Comparison of ENCODE assay signal across 1 cellular context in genomic region chr16:30378236-30379164, GRCh38.
TF ChIP-seq lines count a peak whose summit lies in the region.

No MANE protein-coding gene starts in this region.

TF ChIP-seq in K562, 482 proteins besides CTCF, POLR2A, EP300 and RAD21 (continued from another document and continues in another):
- no peak for TF ChIP-seq REST (CRISPR knock-in tag; IDR thresholded peaks at IDR 0.05; ENCODE audit: low read depth)
- no peak for TF ChIP-seq ZNF57 (CRISPR knock-in tag; IDR thresholded peaks at IDR 0.05)
- no peak for TF ChIP-seq MAFF (IDR thresholded peaks at IDR 0.05; ENCODE audit: low read length)
- TF ChIP-seq ZNF239 (CRISPR knock-in tag; IDR thresholded peaks at IDR 0.05): no peak
- no peak for TF ChIP-seq ZNF277 (CRISPR knock-in tag; IDR thresholded peaks at IDR 0.05; ENCODE audit: borderline replicate concordance)
- no peak for TF ChIP-seq ATF3 (IDR thresholded peaks at IDR 0.05)
- TF ChIP-seq ATF3 (CRISPR knock-in tag; conservative IDR thresholded peaks at IDR 0.05): no peak
- peak; percentile 98 for TF ChIP-seq ZBTB7A (IDR thresholded peaks at IDR 0.05; ENCODE audit: borderline replicate concordance, control insufficient read depth, low read depth, low read length)
- no peak for TF ChIP-seq ZNF77 (CRISPR knock-in tag; IDR thresholded peaks at IDR 0.05)
- TF ChIP-seq DNMT1 (IDR thresholded peaks at IDR 0.05): 0 out of 2 replicates have a peak, but pooled peaks have one; percentile 70
- no peak for TF ChIP-seq POLR3A (IDR thresholded peaks at IDR 0.05; ENCODE audit: borderline replicate concordance, extremely low read depth, insufficient read depth, insufficient read length)
- TF ChIP-seq PYGO2 (tag; IDR thresholded peaks at IDR 0.05): no peak
- TF ChIP-seq ZNF263 (CRISPR knock-in tag; IDR thresholded peaks at IDR 0.05; ENCODE audit: borderline replicate concordance): peak; percentile 40; the same call in 1 of the 2 replicates
- TF ChIP-seq ZNF12 (CRISPR knock-in tag; IDR thresholded peaks at IDR 0.05): no peak
- TF ChIP-seq RBM17 (IDR thresholded peaks at IDR 0.05; ENCODE audit: borderline replicate concordance, low read depth, low read length): no peak
- peak in 1 of 2 experiments; percentile 40; a peak in 2 of 4 replicates for TF ChIP-seq RCOR1 (IDR thresholded peaks at IDR 0.05; ENCODE audit: borderline replicate concordance in 1 of 2, low read depth in 2 of 2, low read length in 2 of 2)
- no peak for TF ChIP-seq SMARCB1 (IDR thresholded peaks at IDR 0.05; ENCODE audit: insufficient read length, low read depth)
- no peak for TF ChIP-seq ZNF589 (CRISPR knock-in tag; IDR thresholded peaks at IDR 0.05; ENCODE audit: low read depth)
- no peak for TF ChIP-seq ZNF668 (CRISPR knock-in tag; IDR thresholded peaks at IDR 0.05)
- no peak for TF ChIP-seq BMI1 (IDR thresholded peaks at IDR 0.05; ENCODE audit: low read length)
- TF ChIP-seq ETV5 (CRISPR knock-in tag; IDR thresholded peaks at IDR 0.05; ENCODE audit: low read depth): no peak
- no peak for TF ChIP-seq MEF2A (IDR thresholded peaks at IDR 0.05; ENCODE audit: control insufficient read depth, low read depth, low read length)
- peak; percentile 59; the same call in 1 of the 2 replicates for TF ChIP-seq ZBTB17 (CRISPR knock-in tag; IDR thresholded peaks at IDR 0.05)
- TF ChIP-seq NFATC3 (IDR thresholded peaks at IDR 0.05): no peak
- peak; percentile 85 for TF ChIP-seq CTBP1 (IDR thresholded peaks at IDR 0.05; ENCODE audit: borderline replicate concordance)
- TF ChIP-seq CAMTA2 (CRISPR knock-in tag; conservative IDR thresholded peaks at IDR 0.05): no peak
- peak; percentile 92 for TF ChIP-seq E2F8 (IDR thresholded peaks at IDR 0.05; ENCODE audit: low read depth, partially characterized antibody)
- no peak for TF ChIP-seq PURB (CRISPR knock-in tag; IDR thresholded peaks at IDR 0.05; ENCODE audit: low read depth)
- TF ChIP-seq SMAD1 (IDR thresholded peaks at IDR 0.05; ENCODE audit: low read depth, low read length, partially characterized antibody): no peak
- TF ChIP-seq USF2 (CRISPR knock-in tag; IDR thresholded peaks at IDR 0.05): no peak
- TF ChIP-seq ZNF511 (CRISPR knock-in tag; IDR thresholded peaks at IDR 0.05): peak; percentile 39; the same call in 1 of the 2 replicates
- no peak for TF ChIP-seq ZFP36 (IDR thresholded peaks at IDR 0.05; ENCODE audit: low read depth, low read length, partially characterized antibody)
- no peak for TF ChIP-seq CGGBP1 (CRISPR knock-in tag; IDR thresholded peaks at IDR 0.05)
- peak; percentile 44; the same call in 1 of the 2 replicates for TF ChIP-seq ZNF395 (CRISPR knock-in tag; IDR thresholded peaks at IDR 0.05)
- TF ChIP-seq KLF6 (CRISPR knock-in tag; IDR thresholded peaks at IDR 0.05; ENCODE audit: borderline replicate concordance): no peak
- no peak for TF ChIP-seq BRF1 (IDR thresholded peaks at IDR 0.05; ENCODE audit: borderline replicate concordance, extremely low read depth, insufficient read length)
- no peak for TF ChIP-seq CBX5 (IDR thresholded peaks at IDR 0.05; ENCODE audit: borderline replicate concordance, low read depth)
- peak in 1 of 2 experiments; percentile 48; a peak in 2 of 4 replicates for TF ChIP-seq ZNF318 (IDR thresholded peaks at IDR 0.05; ENCODE audit: borderline replicate concordance in 1 of 2, low read depth in 1 of 2)
